In the genomic region with DNA sequence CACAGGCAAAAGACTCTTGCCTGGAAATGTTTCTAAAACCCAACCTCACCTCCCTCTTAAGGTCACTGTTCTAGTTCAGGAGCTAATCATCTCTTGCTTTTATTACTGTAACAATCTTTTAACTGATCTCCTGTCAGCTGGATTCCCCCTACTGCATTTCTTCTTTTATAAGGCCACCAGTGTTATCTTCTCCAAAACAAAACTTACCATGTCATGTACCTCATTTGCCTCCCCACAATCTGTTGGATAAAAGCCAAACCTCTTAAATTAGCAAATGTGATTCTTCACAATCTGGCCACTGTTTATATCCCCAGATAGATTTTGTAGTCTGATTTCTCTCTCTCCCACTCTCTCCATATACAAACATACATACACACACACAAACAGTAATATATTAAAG, we compare ENCODE assay signal across 15 cellular contexts.
"Had no signal": no experiment of that assay in that cellular context is flagged by ENCODE, and none has a peak within 500 bp of the region (broad histone marks: within the 10 kb centered on the region; RNA-seq: fewer than 3 reads in every experiment).

No MANE protein-coding gene starts in this region.

- ATAC-seq: left lobe of liver, right lobe of liver had no signal

- DNase-seq: activated B cell treated with CpG ODN at 0.5 μM for 24 hours; activated CD4-positive, alpha-beta T cell treated with anti-CD3 and anti-CD28 coated beads, Interleukin-2, amount 50 U/mL, for 1 hour; activated CD8-positive, alpha-beta memory T cell treated with anti-CD3 and anti-CD28 coated beads for 24 hours; activated naive CD4-positive, alpha-beta T cell; activated naive CD8-positive, alpha-beta T cell treated with anti-CD3 and anti-CD28 coated beads, Interleukin-2, amount 10 ng/mL, durations not matched to agents 7 days and 5 days; esophagus squamous epithelium; hippocampal formation; naive B cell; ovary; right lobe of liver; stimulated activated CD4-positive, alpha-beta T cell treated with anti-CD3 and anti-CD28 coated beads, Interleukin-4, amount 100 ng/mL, for 4 hours; stimulated activated CD8-positive, alpha-beta memory T cell treated with anti-CD3 and anti-CD28 coated beads, Interleukin-4, amount 100 ng/mL, for 48 hours; stimulated activated naive CD4-positive, alpha-beta T cell treated with Interleukin-2 at 50 U/mL for 16 hours; substantia nigra had no signal
